7 cellular contexts compared by ENCODE assay signal in the genomic region with DNA sequence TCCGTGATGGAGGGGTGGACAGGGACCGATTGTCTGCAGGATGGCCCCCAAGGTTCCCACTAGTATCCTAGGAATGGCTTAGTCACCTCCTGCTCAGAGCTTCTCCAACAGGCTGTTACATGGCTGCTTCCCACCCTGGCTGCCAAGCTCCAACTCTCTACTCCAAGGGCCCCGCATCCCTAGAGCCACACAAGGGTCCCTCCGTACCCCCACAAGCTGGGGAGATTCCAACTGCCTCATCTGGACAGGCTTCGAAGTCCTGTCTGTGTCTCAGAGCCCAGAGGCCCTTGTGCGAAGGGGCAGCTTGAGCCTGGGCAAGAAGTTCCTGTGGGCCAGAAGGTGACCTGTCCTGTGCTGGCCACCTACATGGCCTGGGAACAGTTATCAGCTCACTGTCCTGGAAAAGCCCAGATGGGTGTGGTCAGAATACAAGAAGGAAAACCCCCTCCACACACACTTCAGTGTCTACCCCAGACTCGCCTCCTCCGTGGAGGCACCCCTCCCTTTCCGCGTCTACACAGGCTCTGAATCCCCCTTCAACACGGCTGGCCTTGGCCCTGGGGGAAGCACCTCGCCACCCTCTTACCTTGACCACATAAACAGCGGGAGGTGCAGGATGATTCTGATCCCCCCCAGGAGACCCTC. TPM values are rescaled to one million over a fixed set of nuclear protein-coding genes. Genes with fewer than 3 reads are reported as not detected.
DNase-seq lines count a peak whose midpoint lies in the region; ATAC-seq and TF ChIP-seq lines count a peak whose summit lies in the region.

No MANE protein-coding gene starts in this region.

- TF ChIP-seq CTCF in PC-3 (conservative IDR thresholded peaks at IDR 0.05; ENCODE audit: low read depth, low read length): no peak
- no peak for TF ChIP-seq CTCF in neutrophil (IDR thresholded peaks at IDR 0.05)

- no peaks in the 10 kb centered on the region for H4K20me1 ChIP-seq in PC-3 (ENCODE audit: low read length)

- DNase-seq in PC-3 (peak; percentile 22), epithelial cell of prostate (ENCODE audit: low read depth, low spot score) (no peak), activated gamma-delta T cell treated with Interleukin-2 at 50 U/mL for 16 hours (no peak)
- DNase-seq in stimulated activated CD4-positive, alpha-beta T cell treated with anti-CD3 and anti-CD28 coated beads, Interleukin-2, amount 100 ng/mL, for 24 hours: no peak
- no peak for DNase-seq in activated CD8-positive, alpha-beta memory T cell treated with anti-CD3 and anti-CD28 coated beads for 24 hours

- peak overlapping the region; percentile 100 for H3K27ac ChIP-seq in PC-3 (ENCODE audit: low read length)
- peak overlapping the region; percentile 97 for H3K27ac ChIP-seq in epithelial cell of prostate
- H3K27ac ChIP-seq in neutrophil: peak overlapping the region; percentile 52

- peak overlapping the region; percentile 78 for H3K4me3 ChIP-seq in PC-3 (ENCODE audit: low read length)
- H3K4me3 ChIP-seq in neutrophil (ENCODE audit: low read depth in 1 of 2, low read length in 1 of 2): peak overlapping the region; percentile 83 to 84

- no peaks in the 10 kb centered on the region for H3K9me2 ChIP-seq in PC-3 (replicated peaks; ENCODE audit: low read length)

- CTCF ChIA-PET in PC-3 (lab: Charles Lee): no interaction called here

- 0 out of 2 replicates have a peak overlapping the region, but pooled peaks have one; percentile 71 for H2AFZ ChIP-seq in PC-3 (ENCODE audit: low read length)

- peak; percentile 0 for ATAC-seq in GM21529 (IDR thresholded peaks at IDR 0.05; ENCODE audit: unreplicated experiment)
- ATAC-seq in PC-3: no peak

- peaks cover 10% of the 10 kb centered on the region for H3F3A ChIP-seq in PC-3 (ENCODE audit: low read length, unreplicated experiment)

- H3K9me3 ChIP-seq in PC-3 (ENCODE audit: low read length) (no peaks in the 10 kb centered on the region), neutrophil (no peaks in the 10 kb centered on the region)

- peak overlapping the region; percentile 94 for H3K4me2 ChIP-seq in PC-3 (ENCODE audit: low read length)

- BruUV-seq in PC-3 (replicated peaks; lab: Mats Ljungman, UMichigan): TSS peak; percentile 60

- intact Hi-C loops in PC-3 (cut with micrococcal nuclease): no loop called here

- H3K9ac ChIP-seq in PC-3 (ENCODE audit: low read length): peak overlapping the region; percentile 88

- POLR2A ChIA-PET in PC-3 (lab: Charles Lee; ENCODE audit: unreplicated experiment): no interaction called here

- H3K79me2 ChIP-seq in PC-3 (ENCODE audit: low read length): peaks cover 43% of the 10 kb centered on the region

- H3K27me3 ChIP-seq in PC-3 (ENCODE audit: low read length) (no peaks in the 10 kb centered on the region), neutrophil (no peaks in the 10 kb centered on the region)

- H3K36me3 ChIP-seq in PC-3 (ENCODE audit: low read depth, low read length): peaks cover 6% of the 10 kb centered on the region; the same call in 1 of the 2 replicates
- no peaks in the 10 kb centered on the region for H3K36me3 ChIP-seq in neutrophil

- peaks cover 68% of the 10 kb centered on the region for H3K4me1 ChIP-seq in PC-3 (ENCODE audit: insufficient read depth, low read length)
- peaks cover 28 to 37% of the 10 kb centered on the region in 2 experiments for H3K4me1 ChIP-seq in neutrophil (ENCODE audit: control insufficient read depth in 1 of 2, insufficient read depth in 1 of 2, low read depth in 1 of 2, low read length in 1 of 2)

RNA-seq across cellular contexts. Expression of gene MEAK7, which starts 0.6 kb away (rescaled TPM):
- 19.2 and 22.5 TPM in 2 replicates for total RNA-seq in PC-3 (2014; rRNA removed)
